Comparison of ENCODE assay signal across 10 cellular contexts in genomic region chr15:69666921-69667811, GRCh38.
DNase-seq lines count a peak whose midpoint lies in the region; ATAC-seq, FAIRE-seq and TF ChIP-seq lines count a peak whose summit lies in the region.
"Had no signal": no experiment of that assay in that cellular context is flagged by ENCODE, and none has a peak within 500 bp of the region (broad histone marks: within the 10 kb centered on the region; RNA-seq: fewer than 3 reads in every experiment).

No MANE protein-coding gene starts in this region.

- peaks cover 16 to 78% of the 10 kb centered on the region in 2 experiments for H3K27me3 ChIP-seq in HepG2 (ENCODE audit: control insufficient read depth in 1 of 2, insufficient read depth in 2 of 2, low read length in 2 of 2)
- H3K27me3 ChIP-seq in psoas muscle (ENCODE audit: insufficient read depth in 3 of 3, low read length in 2 of 3) = no peaks in the 10 kb centered on the region
- H3K27me3 ChIP-seq: ascending aorta had no signal

- no peak overlapping the region for H3K4me2 ChIP-seq in HepG2 (ENCODE audit: low read depth, low read length)

- no peak overlapping the region for H3K9ac ChIP-seq in HepG2 (ENCODE audit: insufficient read depth, low read depth, low read length)

- no peaks in the 10 kb centered on the region for H3K27me3 Mint-ChIP-seq in activated T-cell treated with anti-CD3 and anti-CD28 coated beads, Interleukin-2, amount 50 U/mL, for 24 hours
- peaks cover 29% of the 10 kb centered on the region for H3K27me3 Mint-ChIP-seq in osteocyte (ENCODE audit: unreplicated experiment)

- intact Hi-C loops in HepG2 (cut with micrococcal nuclease; ENCODE audit: unreplicated experiment) = no loop called here
- intact Hi-C loops in psoas muscle (cut with DNase I) = no loop called here

- 39% methylated on average over 16 of the region's 19 CpGs for WGBS in HepG2 (ENCODE audit: low lambda C conversion rate)
- 83 to 84% (median 83%) methylated on average over 16 to 19 of the region's 19 CpGs for WGBS in psoas muscle, 3 donors

- no TSS peak for BruUV-seq in HepG2 (replicated peaks; lab: Mats Ljungman, UMichigan)

- H4K20me1 ChIP-seq in HepG2 (ENCODE audit: insufficient read depth, low read length) = peaks cover 9% of the 10 kb centered on the region; the same call in 1 of the 2 replicates

- H3K9me3 Mint-ChIP-seq in activated T-cell treated with anti-CD3 and anti-CD28 coated beads, Interleukin-2, amount 50 U/mL, for 24 hours = no peaks in the 10 kb centered on the region
- no peaks in the 10 kb centered on the region for H3K9me3 Mint-ChIP-seq in osteocyte (ENCODE audit: unreplicated experiment)
- H3K9me3 Mint-ChIP-seq: T-helper 1 cell treated with Interleukin-12 subunit alpha and Interleukin-12 subunit beta and Interleukin-4 antibody, amounts not matched to agents 30 μg/mL and 1 μg/mL, for 36 hours had no signal

- in situ Hi-C loops in HepG2 (cut with HindIII; ENCODE audit: extremely low pct_ligation_motif_present, low pct_unique_long_range_greater_than_20kb) = no loop called here

- TF ChIP-seq CTCF in GM10266 (IDR thresholded peaks at IDR 0.05; ENCODE audit: control insufficient read depth, insufficient read depth, low read depth, missing control alignments) (no peak), HepG2 (CRISPR knock-in tag; IDR thresholded peaks at IDR 0.05) (no peak), psoas muscle (IDR thresholded peaks at IDR 0.05) (no peak), osteocyte (IDR thresholded peaks at IDR 0.05) (no peak)

- no peak overlapping the region for H3K4me3 Mint-ChIP-seq in activated T-cell treated with anti-CD3 and anti-CD28 coated beads, Interleukin-2, amount 50 U/mL, for 24 hours
- no peak overlapping the region for H3K4me3 Mint-ChIP-seq in osteocyte (ENCODE audit: unreplicated experiment)
- H3K4me3 Mint-ChIP-seq: T-helper 1 cell treated with Interleukin-12 subunit alpha and Interleukin-12 subunit beta and Interleukin-4 antibody, amounts not matched to agents 30 μg/mL and 1 μg/mL, for 36 hours had no signal

- DNase-seq in GM10266 (ENCODE audit: extremely low spot score) (peak; percentile 57), NOMO-1 (lab: John Stamatoyannopoulos, UW; ENCODE audit: unreplicated experiment in 2 of 2) (peak; percentile 79 to 90), HepG2 (ENCODE audit: low spot score) (no peak), psoas muscle (no peak), osteocyte (ENCODE audit: extremely low spot score, unreplicated experiment) (no peak)
- no peak for DNase-seq in activated T-cell treated with anti-CD3 and anti-CD28 coated beads, Interleukin-2, amount 50 U/mL, for 24 hours

- TF ChIP-seq EP300 in HepG2 (IDR thresholded peaks at IDR 0.05; ENCODE audit: low read depth in 2 of 2, low read length in 2 of 2) (no peak), HepG2 (CRISPR knock-in tag; IDR thresholded peaks at IDR 0.05; ENCODE audit: borderline replicate concordance) (no peak)

- CTCF ChIA-PET in HepG2 (lab: Yijun Ruan, JAX; ENCODE audit: low intra/inter-chr PET ratio, low total read pairs) = no interaction called here

- H3K27ac Mint-ChIP-seq in activated T-cell treated with anti-CD3 and anti-CD28 coated beads, Interleukin-2, amount 50 U/mL, for 24 hours = no peak overlapping the region
- no peak overlapping the region for H3K27ac Mint-ChIP-seq in osteocyte (ENCODE audit: unreplicated experiment)
- H3K27ac Mint-ChIP-seq: T-helper 1 cell treated with Interleukin-12 subunit alpha and Interleukin-12 subunit beta and Interleukin-4 antibody, amounts not matched to agents 30 μg/mL and 1 μg/mL, for 36 hours had no signal

- H3K79me2 ChIP-seq in HepG2 (ENCODE audit: insufficient read depth, low read length) = no peaks in the 10 kb centered on the region

- H3K4me1 Mint-ChIP-seq in activated T-cell treated with anti-CD3 and anti-CD28 coated beads, Interleukin-2, amount 50 U/mL, for 24 hours (ENCODE audit: low read depth) = peaks cover 50% of the 10 kb centered on the region
- H3K4me1 Mint-ChIP-seq in osteocyte (ENCODE audit: unreplicated experiment) = peaks cover 6% of the 10 kb centered on the region

- POLR2A ChIA-PET in HepG2 (lab: Yijun Ruan, JAX) = no interaction called here

- H3K36me3 ChIP-seq in HepG2 (replicated peaks in 1 of 2; ENCODE audit: control insufficient read depth in 1 of 2, insufficient read depth in 2 of 2, low read length in 2 of 2) (no peaks in the 10 kb centered on the region), psoas muscle (ENCODE audit: insufficient read depth in 1 of 2, low read depth in 1 of 2) (no peaks in the 10 kb centered on the region)
- H3K36me3 ChIP-seq: ascending aorta had no signal

- ATAC-seq in GM21723 (IDR thresholded peaks at IDR 0.05; ENCODE audit: unreplicated experiment) (peak; percentile 48), HepG2 (no peak), psoas muscle (no peak), HG03378 (IDR thresholded peaks at IDR 0.05; ENCODE audit: unreplicated experiment) (no peak)

- no peaks in the 10 kb centered on the region for H3K36me3 Mint-ChIP-seq in activated T-cell treated with anti-CD3 and anti-CD28 coated beads, Interleukin-2, amount 50 U/mL, for 24 hours (ENCODE audit: low read depth)
- no peaks in the 10 kb centered on the region for H3K36me3 Mint-ChIP-seq in osteocyte (ENCODE audit: unreplicated experiment)

- TF ChIP-seq POLR2A in HepG2 (IDR thresholded peaks at IDR 0.05; ENCODE audit: insufficient read depth in 1 of 2, low read depth in 2 of 2, low read length in 2 of 2) = no peak

- no peak overlapping the region for H3K4me3 ChIP-seq in HepG2 (replicated peaks in 1 of 3; ENCODE audit: insufficient read depth in 1 of 3, low read depth in 2 of 3, low read length in 3 of 3)
- no peak overlapping the region for H3K4me3 ChIP-seq in psoas muscle
- H3K4me3 ChIP-seq: ascending aorta had no signal

- H3K27ac ChIP-seq in HepG2 (ENCODE audit: extremely low read length, insufficient read depth, low read length) (no peak overlapping the region), psoas muscle (no peak overlapping the region)
- H3K27ac ChIP-seq: ascending aorta had no signal

- no peak overlapping the region for H2AFZ ChIP-seq in HepG2 (ENCODE audit: low read length)

- no peak for TF ChIP-seq RAD21 in HepG2 (CRISPR knock-in tag; IDR thresholded peaks at IDR 0.05)

- H3K9me3 ChIP-seq in HepG2 (ENCODE audit: low read length) (no peaks in the 10 kb centered on the region), psoas muscle (no peaks in the 10 kb centered on the region)
- H3K9me3 ChIP-seq: ascending aorta had no signal

- H3K4me1 ChIP-seq in HepG2 (ENCODE audit: insufficient read depth, low read length) (no peaks in the 10 kb centered on the region), psoas muscle (no peaks in the 10 kb centered on the region)

- FAIRE-seq in HepG2 (lab: Jason Lieb, UNC) = no peak

TF ChIP-seq in HepG2, 621 proteins besides CTCF, POLR2A, EP300 and RAD21:
- TF ChIP-seq ZBTB21 (CRISPR knock-in tag; IDR thresholded peaks at IDR 0.05) (no peak), ZNF768 (CRISPR knock-in tag; IDR thresholded peaks at IDR 0.05) (peak; percentile 92)

Comparison
In these comparisons a context has a peak if more than half of its experiments do, and no peak if none do; other contexts are left out.
1. DNase-seq: peak in GM10266 (single experiment) and NOMO-1 (2 of 2); none in HepG2 (single experiment), psoas muscle (0 of 2), activated T-cell treated with anti-CD3 and anti-CD28 coated beads, Interleukin-2, amount 50 U/mL, for 24 hours (single experiment) and osteocyte (single experiment).